Comparison of ENCODE assay signal across 3 cellular contexts in the genomic region with DNA sequence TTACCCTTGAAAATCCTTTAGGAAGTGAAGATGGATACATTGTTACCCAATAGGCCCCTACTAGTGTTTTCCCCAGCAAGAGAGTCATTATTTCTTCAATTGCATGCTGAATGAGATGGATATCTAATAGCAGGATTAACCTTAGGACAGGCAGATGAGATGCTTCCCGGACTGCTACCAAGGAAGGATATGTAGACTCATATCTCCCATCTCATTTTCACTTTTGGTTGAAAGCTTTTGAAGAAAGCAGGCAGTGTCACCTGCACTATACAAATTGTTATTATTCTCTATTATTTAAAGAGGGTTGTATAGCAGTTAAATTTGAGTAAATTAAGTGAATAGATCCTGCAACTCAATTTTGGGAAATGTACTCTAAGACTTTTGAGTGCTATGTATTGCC.
TF ChIP-seq lines count a peak whose summit lies in the region.

No MANE protein-coding gene starts in this region.

TF ChIP-seq in HEK293, 187 proteins besides CTCF, POLR2A, EP300 and RAD21:
- TF ChIP-seq ZNF677 (tag by site-specific recombination; IDR thresholded peaks at IDR 0.05) (no peak), ZNF558 (tag by site-specific recombination; IDR thresholded peaks at IDR 0.05) (peak; percentile 98), ZNF707 (tag by site-specific recombination; IDR thresholded peaks at IDR 0.05) (no peak), ZNF10 (tag by site-specific recombination; IDR thresholded peaks at IDR 0.05) (no peak), ZNF521 (tag by site-specific recombination; IDR thresholded peaks at IDR 0.05) (no peak), OSR2 (tag by site-specific recombination; IDR thresholded peaks at IDR 0.05) (no peak)

TF ChIP-seq in GM12878, 131 proteins besides CTCF, POLR2A, EP300 and RAD21:
- TF ChIP-seq ZNF384 (IDR thresholded peaks at IDR 0.05; ENCODE audit: borderline replicate concordance, low read depth, low read length) (no peak), EED (IDR thresholded peaks at IDR 0.05; ENCODE audit: low read depth) (no peak), CHD2 (IDR thresholded peaks at IDR 0.05; ENCODE audit: borderline replicate concordance, low read depth, low read length) (no peak)

TF ChIP-seq in K562, 482 proteins besides CTCF, POLR2A, EP300 and RAD21:
- TF ChIP-seq CBX5 (IDR thresholded peaks at IDR 0.05; ENCODE audit: borderline replicate concordance, low read depth) (0 out of 2 replicates have a peak, but pooled peaks have one; percentile 14), CBX3 (IDR thresholded peaks at IDR 0.05; ENCODE audit: borderline replicate concordance in 1 of 2, low read length in 2 of 2) (0 out of 3 replicates have a peak, but pooled peaks of 1 of the 2 experiments have one; percentile 30)
- TF ChIP-seq, protein P1, sequence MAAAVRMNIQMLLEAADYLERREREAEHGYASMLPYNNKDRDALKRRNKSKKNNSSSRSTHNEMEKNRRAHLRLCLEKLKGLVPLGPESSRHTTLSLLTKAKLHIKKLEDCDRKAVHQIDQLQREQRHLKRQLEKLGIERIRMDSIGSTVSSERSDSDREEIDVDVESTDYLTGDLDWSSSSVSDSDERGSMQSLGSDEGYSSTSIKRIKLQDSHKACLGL (CRISPR knock-in tag; IDR thresholded peaks at IDR 0.05; ENCODE audit: borderline replicate concordance, poor library complexity, severe bottlenecking) = no peak
TF ChIP-seq in K562: peak in this region for 2.
